ENCODE assay signal across 18 cellular contexts in the genomic region with DNA sequence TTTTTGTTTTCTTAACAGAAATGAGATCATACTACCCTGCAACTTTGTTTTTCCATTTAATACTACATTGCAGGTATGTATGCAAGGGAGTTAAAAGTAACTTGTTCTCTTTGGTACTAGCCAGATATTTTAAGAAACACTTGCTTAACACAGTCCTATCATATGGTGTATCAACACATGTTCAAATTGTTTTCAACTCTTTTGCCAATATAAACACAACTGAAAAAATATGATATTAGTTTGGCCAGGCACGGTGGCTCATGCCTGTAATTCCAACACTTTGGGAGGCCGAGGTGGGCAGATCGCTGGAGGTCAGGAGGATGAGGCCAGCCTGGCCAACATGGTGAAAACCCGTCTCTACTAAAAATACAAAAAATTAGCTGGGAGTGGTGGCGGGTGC.
"Had no signal": no experiment of that assay in that cellular context is flagged by ENCODE, and none has a peak within 500 bp of the region (broad histone marks: within the 10 kb centered on the region; RNA-seq: fewer than 3 reads in every experiment).

No MANE protein-coding gene starts in this region.

- DNase-seq: cortex of kidney; effector memory CD4-positive, alpha-beta T cell; esophagus squamous epithelium; foreskin fibroblast; glutamatergic neuron; islet precursor cell; mammary epithelial cell; mucosa of descending colon; naive thymus-derived CD8-positive, alpha-beta T cell; posterior cingulate gyrus; spleen; stimulated activated CD4-positive, alpha-beta T cell treated with anti-CD3 and anti-CD28 coated beads, Interleukin-15, amount 100 ng/mL, for 24 hours; stimulated activated CD4-positive, alpha-beta T cell treated with anti-CD3 and anti-CD28 coated beads, Interleukin-2, amount 100 ng/mL, for 24 hours; stimulated activated naive CD4-positive, alpha-beta T cell treated with Interleukin-2 at 50 U/mL for 16 hours had no signal

- H3K4me3 Mint-ChIP-seq: naive thymus-derived CD8-positive, alpha-beta T cell; type B pancreatic cell had no signal

- H3K9me3 Mint-ChIP-seq: naive thymus-derived CD8-positive, alpha-beta T cell; type B pancreatic cell had no signal

- H3K27me3 Mint-ChIP-seq: naive thymus-derived CD8-positive, alpha-beta T cell; type B pancreatic cell had no signal

- ATAC-seq: gastroesophageal sphincter; left lobe of liver; mucosa of descending colon; naive thymus-derived CD8-positive, alpha-beta T cell; sciatic nerve had no signal

- H3K27ac Mint-ChIP-seq: type B pancreatic cell had no signal
